17 cellular contexts compared by ENCODE assay signal in genomic region chr9:104302775-104303174, GRCh38.
DNase-seq lines count a peak whose midpoint lies in the region; ATAC-seq and TF ChIP-seq lines count a peak whose summit lies in the region.
"Had no signal": no experiment of that assay in that cellular context is flagged by ENCODE, and none has a peak within 500 bp of the region (broad histone marks: within the 10 kb centered on the region; RNA-seq: fewer than 3 reads in every experiment).

No MANE protein-coding gene starts in this region.

- no peak overlapping the region for H3K4me3 ChIP-seq in endodermal cell (ENCODE audit: low read length)
- H3K4me3 ChIP-seq: A549; BLaER1 treated with 17β-estradiol and CSF1 and Interleukin-3, amounts not matched to agents 10 nM and 100 nM had no signal

- H3K36me3 Mint-ChIP-seq in endodermal cell (ENCODE audit: low read depth), result peaks cover 3% of the 10 kb centered on the region
- H3K36me3 Mint-ChIP-seq: CD8-positive, alpha-beta T cell had no signal

- 92 to 100% methylated on average over 2 to 4 of the region's 4 CpGs for WGBS in endodermal cell (ENCODE audit: insufficient coverage in 1 of 2, insufficient read length in 1 of 2), 2 experiments

- H3K4me1 Mint-ChIP-seq in endodermal cell, result peaks cover 2% of the 10 kb centered on the region
- H3K4me1 Mint-ChIP-seq: B cell had no signal

- H3K27ac ChIP-seq in endodermal cell (ENCODE audit: low read depth, low read length), result no peak overlapping the region
- H3K27ac ChIP-seq: 22Rv1; A549; BLaER1 treated with 17β-estradiol and CSF1 and Interleukin-3, amounts not matched to agents 10 nM and 100 nM; C4-2B had no signal

- H3K9me3 Mint-ChIP-seq in endodermal cell, result peaks cover 32% of the 10 kb centered on the region

- peaks cover 4% of the 10 kb centered on the region for H3K9me3 ChIP-seq in endodermal cell (ENCODE audit: control insufficient read depth, low read length)
- H3K9me3 ChIP-seq: A549, Caco-2 had no signal

- H3K4me3 Mint-ChIP-seq in endodermal cell, result no peak overlapping the region
- H3K4me3 Mint-ChIP-seq: B cell; CD4-positive, alpha-beta T cell; CD8-positive, alpha-beta T cell had no signal

- peaks cover 20% of the 10 kb centered on the region for H3K27me3 Mint-ChIP-seq in endodermal cell (ENCODE audit: insufficient read depth)
- H3K27me3 Mint-ChIP-seq: B cell had no signal

- H3K4me1 ChIP-seq in endodermal cell (ENCODE audit: control insufficient read depth, insufficient read depth, low read length), result peaks cover 3% of the 10 kb centered on the region
- H3K4me1 ChIP-seq: A549; BLaER1 treated with 17β-estradiol and CSF1 and Interleukin-3, amounts not matched to agents 10 nM and 100 nM; Caco-2 had no signal

- no peak overlapping the region for H3K27ac Mint-ChIP-seq in endodermal cell
- H3K27ac Mint-ChIP-seq: B cell; CD4-positive, alpha-beta T cell; CD8-positive, alpha-beta T cell had no signal

- H3K36me3 ChIP-seq in endodermal cell (ENCODE audit: control insufficient read depth, insufficient read depth, low read length), result no peaks in the 10 kb centered on the region
- H3K36me3 ChIP-seq: BLaER1 treated with 17β-estradiol and CSF1 and Interleukin-3, amounts not matched to agents 10 nM and 100 nM had no signal

- peak; percentile 1 for DNase-seq in DMS 273 (lab: John Stamatoyannopoulos, UW; ENCODE audit: unreplicated experiment)
- no peak for DNase-seq in DMS 273 treated with DMSO at 0.1 percent for 48 hours (lab: John Stamatoyannopoulos, UW)
- DNase-seq in endodermal cell, result no peak
- no peak for DNase-seq in SK-N-DZ (ENCODE audit: low spot score)
- DNase-seq: AML-193; Caco-2; Calu3; CD4-positive, alpha-beta T cell; CD8-positive, alpha-beta T cell; DMS79 treated with DMSO at 0.1 percent for 48 hours; GF-D8 had no signal

- no peak for ATAC-seq in HG02610 (IDR thresholded peaks at IDR 0.05; ENCODE audit: unreplicated experiment)
- ATAC-seq: A549; CD8-positive, alpha-beta T cell had no signal

- peaks cover 22% of the 10 kb centered on the region for H3K27me3 ChIP-seq in endodermal cell (ENCODE audit: control insufficient read depth, insufficient read depth, low read length, poor library complexity, severe bottlenecking)
- H3K27me3 ChIP-seq: BLaER1 treated with 17β-estradiol and CSF1 and Interleukin-3, amounts not matched to agents 10 nM and 100 nM had no signal

- no peak overlapping the region for H3K9ac ChIP-seq in endodermal cell (ENCODE audit: extremely low read depth, low read length, poor library complexity, severe bottlenecking)
- H3K9ac ChIP-seq: BLaER1 treated with 17β-estradiol and CSF1 and Interleukin-3, amounts not matched to agents 10 nM and 100 nM had no signal

- peak; percentile 22 for TF ChIP-seq CTCF in endodermal cell (conservative IDR thresholded peaks at IDR 0.05)
